ENCODE assay signal across 26 cellular contexts in genomic region chr18:35835366-35835765, GRCh38.
DNase-seq lines count a peak whose midpoint lies in the region; ATAC-seq and TF ChIP-seq lines count a peak whose summit lies in the region.
"Had no signal": no experiment of that assay in that cellular context is flagged by ENCODE, and none has a peak within 500 bp of the region (broad histone marks: within the 10 kb centered on the region; RNA-seq: fewer than 3 reads in every experiment).

No MANE protein-coding gene starts in this region.

- no peaks in the 10 kb centered on the region for H3K9me2 ChIP-seq in PC-9 (ENCODE audit: insufficient read depth)

- H3K36me3 Mint-ChIP-seq in dendritic cell treated with granulocyte-macrophage colony-stimulating factor and Interleukin-4, amounts not matched to agents 40 ng/mL and 50 ng/mL, for 4 days (ENCODE audit: low read depth) = peaks cover 10% of the 10 kb centered on the region
- H3K36me3 Mint-ChIP-seq in immature natural killer cell = peaks cover 0 to 3% (median 0%) of the 10 kb centered on the region in 3 donors

- POLR2A ChIA-PET in PC-9 (lab: Charles Lee; ENCODE audit: unreplicated experiment) = no interaction called here

- H3K4me3 ChIP-seq in LNCaP clone FGC (ENCODE audit: low read depth, low read length) (no peak overlapping the region), PC-9 (no peak overlapping the region)
- H3K4me3 ChIP-seq: BLaER1, GM23248, MG63, Peyer's patch, SK-N-MC had no signal

- peak overlapping the region; percentile 70 for H3K27ac Mint-ChIP-seq in dendritic cell treated with granulocyte-macrophage colony-stimulating factor and Interleukin-4, amounts not matched to agents 40 ng/mL and 50 ng/mL, for 4 days
- no peak overlapping the region for H3K27ac Mint-ChIP-seq in immature natural killer cell
- H3K27ac Mint-ChIP-seq: CD4-positive, alpha-beta T cell; T-helper 1 cell treated with Interleukin-12 subunit alpha and Interleukin-12 subunit beta and Interleukin-4 antibody, amounts not matched to agents 30 μg/mL and 1 μg/mL, for 36 hours had no signal

- no TSS peak for BruUV-seq in PC-9 (replicated peaks; lab: Mats Ljungman, UMichigan)

- no peaks in the 10 kb centered on the region for H3K27me3 ChIP-seq in PC-9 (ENCODE audit: insufficient read depth, low read depth)
- H3K27me3 ChIP-seq: BLaER1, MG63, Peyer's patch had no signal

- TF ChIP-seq CTCF in LNCaP clone FGC (IDR thresholded peaks at IDR 0.05; ENCODE audit: control insufficient read depth, extremely low read depth, insufficient read depth) (no peak), PC-9 (conservative IDR thresholded peaks at IDR 0.05) (no peak)

- peaks cover 2% of the 10 kb centered on the region for H3K27me3 Mint-ChIP-seq in dendritic cell treated with granulocyte-macrophage colony-stimulating factor and Interleukin-4, amounts not matched to agents 40 ng/mL and 50 ng/mL, for 4 days
- peaks cover 2 to 10% (median 4%) of the 10 kb centered on the region in 3 donors for H3K27me3 Mint-ChIP-seq in immature natural killer cell (ENCODE audit: low read depth in 3 of 3)

- no peaks in the 10 kb centered on the region for H3K36me3 ChIP-seq in PC-9 (ENCODE audit: low read depth)
- H3K36me3 ChIP-seq: BLaER1, MG63, Peyer's patch had no signal

- CTCF ChIA-PET in PC-9 (lab: Charles Lee) = no interaction called here

- H3K9me3 ChIP-seq in PC-9 (ENCODE audit: insufficient read depth, low read depth) = no peaks in the 10 kb centered on the region
- H3K9me3 ChIP-seq: MG63 had no signal

- peaks cover 71% of the 10 kb centered on the region for H3K4me1 Mint-ChIP-seq in dendritic cell treated with granulocyte-macrophage colony-stimulating factor and Interleukin-4, amounts not matched to agents 40 ng/mL and 50 ng/mL, for 4 days (ENCODE audit: low read depth)
- no peaks in the 10 kb centered on the region for H3K4me1 Mint-ChIP-seq in immature natural killer cell

- H3K79me2 ChIP-seq in PC-9 (ENCODE audit: low read depth) = no peaks in the 10 kb centered on the region

- H3F3A ChIP-seq in PC-9 (ENCODE audit: insufficient read depth, low read depth) = no peaks in the 10 kb centered on the region

- intact Hi-C loops in dendritic cell treated with granulocyte-macrophage colony-stimulating factor and Interleukin-4, amounts not matched to agents 40 ng/mL and 50 ng/mL, for 4 days (cut with micrococcal nuclease) = no loop called here
- intact Hi-C loops in PC-9 (cut with micrococcal nuclease; ENCODE audit: unreplicated experiment) = no loop called here

- H2AFZ ChIP-seq in PC-9 = no peak overlapping the region
- H2AFZ ChIP-seq: GM23248 had no signal

- H3K4me1 ChIP-seq in PC-9 (replicated peaks; ENCODE audit: insufficient read depth) = no peaks in the 10 kb centered on the region
- H3K4me1 ChIP-seq: BLaER1, Peyer's patch had no signal

- no peaks in the 10 kb centered on the region for H4K20me1 ChIP-seq in PC-9 (ENCODE audit: insufficient read depth)
- H4K20me1 ChIP-seq: BLaER1 had no signal

- no peak overlapping the region for H3K4me2 ChIP-seq in PC-9
- H3K4me2 ChIP-seq: BLaER1 had no signal

- ATAC-seq in GM18870 (IDR thresholded peaks at IDR 0.05; ENCODE audit: unreplicated experiment) (peak; percentile 9), HG02610 (IDR thresholded peaks at IDR 0.05; ENCODE audit: unreplicated experiment) (peak; percentile 5)
- ATAC-seq: HepG2 had no signal

- H3K9me3 Mint-ChIP-seq in dendritic cell treated with granulocyte-macrophage colony-stimulating factor and Interleukin-4, amounts not matched to agents 40 ng/mL and 50 ng/mL, for 4 days = peaks cover 28% of the 10 kb centered on the region
- H3K9me3 Mint-ChIP-seq in immature natural killer cell = peaks cover 5 to 25% (median 8%) of the 10 kb centered on the region in 6 donors

- no peak overlapping the region for H3K27ac ChIP-seq in PC-9
- H3K27ac ChIP-seq: BLaER1, GM23248, HL-60, Peyer's patch, SK-N-MC had no signal

- DNase-seq in LNCaP clone FGC (ENCODE audit: low read depth) = peak; percentile 6
- DNase-seq in PC-9 = no peak
- no peak for DNase-seq in immature natural killer cell
- no peak for DNase-seq in HUDEP-2 (lab: John Stamatoyannopoulos, UW; ENCODE audit: unreplicated experiment in 76 of 76)
- DNase-seq in T1000 (lab: John Stamatoyannopoulos, UW) = no peak
- DNase-seq: CD4-positive, alpha-beta T cell; GM23248; H7; Kasumi-1; MG63; NCI-H1105 treated with DMSO at 0.1 percent for 48 hours; NCI-H146; NCI-H1930; NCI-H2107; NCI-H524; NCI-H774; NK-92 treated with Interleukin-12 subunit alpha and Interleukin-12 subunit beta, amount 100 ng/mL, for 24 hours; Peyer's patch had no signal

- H3K4me3 Mint-ChIP-seq in dendritic cell treated with granulocyte-macrophage colony-stimulating factor and Interleukin-4, amounts not matched to agents 40 ng/mL and 50 ng/mL, for 4 days = no peak overlapping the region
- H3K4me3 Mint-ChIP-seq in immature natural killer cell = no peak overlapping the region
- H3K4me3 Mint-ChIP-seq: CD4-positive, alpha-beta T cell; T-helper 1 cell treated with Interleukin-12 subunit alpha and Interleukin-12 subunit beta and Interleukin-4 antibody, amounts not matched to agents 30 μg/mL and 1 μg/mL, for 36 hours had no signal
